Comparison of ENCODE assay signal across 20 cellular contexts in genomic region chr20:3539708-3540107, GRCh38.
"Had no signal": no experiment of that assay in that cellular context is flagged by ENCODE, and none has a peak within 500 bp of the region (broad histone marks: within the 10 kb centered on the region; RNA-seq: fewer than 3 reads in every experiment).

No MANE protein-coding gene starts in this region.

- H3K27me3 Mint-ChIP-seq: activated CD8-positive, alpha-beta memory T cell treated with anti-CD3 and anti-CD28 coated beads, Interleukin-2, amount 10 ng/mL, durations not matched to agents 7 days and 5 days; effector memory CD8-positive, alpha-beta T cell; progenitor cell of endocrine pancreas had no signal

- H3K27ac ChIP-seq: cardiac muscle cell, colonic mucosa, epithelial cell of prostate, uterus, VCaP had no signal

- DNase-seq: activated CD4-positive, alpha-beta T cell treated with anti-CD3 and anti-CD28 coated beads, Interleukin-2, amount 50 U/mL, for 48 hours; activated CD8-positive, alpha-beta memory T cell treated with anti-CD3 and anti-CD28 coated beads, Interleukin-2, amount 10 ng/mL, durations not matched to agents 7 days and 5 days; activated naive CD4-positive, alpha-beta T cell treated with anti-CD3 and anti-CD28 coated beads, Interleukin-2, amount 50 U/mL, for 16 hours; activated T-cell treated with anti-CD3 and anti-CD28 coated beads, Interleukin-2, amount 50 U/mL, for 1 hour; colonic mucosa; effector memory CD8-positive, alpha-beta T cell; hippocampal formation; nucleus accumbens; sigmoid colon; stimulated activated CD4-positive, alpha-beta T cell treated with anti-CD3 and anti-CD28 coated beads, Interleukin-12 subunit alpha, Interleukin-12 subunit beta, amount 100 ng/mL, for 4 hours; stimulated activated CD4-positive, alpha-beta T cell treated with anti-CD3 and anti-CD28 coated beads, Interleukin-2, amount 100 ng/mL, for 24 hours; uterus had no signal

- FAIRE-seq: keratinocyte had no signal

- H3K36me3 ChIP-seq: colonic mucosa, uterus had no signal

- ATAC-seq: activated CD8-positive, alpha-beta memory T cell treated with anti-CD3 and anti-CD28 coated beads, Interleukin-2, amount 10 ng/mL, durations not matched to agents 7 days and 5 days; effector memory CD8-positive, alpha-beta T cell; stimulated activated effector memory CD8-positive, alpha-beta T cell treated with anti-CD3 and anti-CD28 coated beads, Interleukin-12 subunit alpha, Interleukin-12 subunit beta, amount 100 ng/mL, for 72 hours had no signal

- H3K9me3 ChIP-seq: colonic mucosa, sigmoid colon, tibial nerve, uterus had no signal

- H3K4me1 Mint-ChIP-seq: activated CD8-positive, alpha-beta memory T cell treated with anti-CD3 and anti-CD28 coated beads, Interleukin-2, amount 10 ng/mL, durations not matched to agents 7 days and 5 days; nephron had no signal

- H3K4me1 ChIP-seq: colonic mucosa had no signal

- H3K27me3 ChIP-seq: cardiac muscle cell, colonic mucosa, sigmoid colon, tibial nerve, uterus had no signal

- H3K4me3 Mint-ChIP-seq: activated CD8-positive, alpha-beta memory T cell treated with anti-CD3 and anti-CD28 coated beads, Interleukin-2, amount 10 ng/mL, durations not matched to agents 7 days and 5 days; effector memory CD8-positive, alpha-beta T cell; nephron; stimulated activated effector memory CD8-positive, alpha-beta T cell treated with anti-CD3 and anti-CD28 coated beads, Interleukin-12 subunit alpha, Interleukin-12 subunit beta, amount 100 ng/mL, for 72 hours had no signal

- H3K9me3 Mint-ChIP-seq: effector memory CD8-positive, alpha-beta T cell; nephron; stimulated activated effector memory CD8-positive, alpha-beta T cell treated with anti-CD3 and anti-CD28 coated beads, Interleukin-12 subunit alpha, Interleukin-12 subunit beta, amount 100 ng/mL, for 72 hours had no signal

- H3K4me3 ChIP-seq: cardiac muscle cell, colonic mucosa, sigmoid colon, tibial nerve, uterus had no signal

- H3K27ac Mint-ChIP-seq: activated CD8-positive, alpha-beta memory T cell treated with anti-CD3 and anti-CD28 coated beads, Interleukin-2, amount 10 ng/mL, durations not matched to agents 7 days and 5 days; nephron; progenitor cell of endocrine pancreas had no signal
